In the genomic region with DNA sequence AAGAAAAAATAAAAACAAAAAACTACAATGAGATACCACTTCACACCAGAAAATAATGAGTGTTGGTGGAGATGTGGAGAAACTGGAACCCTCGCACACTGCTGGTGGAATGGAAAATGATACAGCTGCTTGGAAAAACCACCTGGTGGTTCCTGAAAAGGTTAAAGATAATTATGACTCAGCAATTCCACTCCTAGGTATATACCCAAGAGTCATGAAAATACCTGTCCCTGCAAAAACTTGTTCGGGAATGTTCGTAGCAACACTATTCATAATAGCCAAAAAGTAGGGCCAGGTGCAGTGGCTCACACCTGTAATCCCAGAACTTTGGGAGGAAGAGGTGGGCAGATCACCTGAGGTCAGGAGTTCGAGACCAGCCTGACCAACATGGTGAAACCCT, we compare ENCODE assay signal across 1 cellular context.
TF ChIP-seq lines count a peak whose summit lies in the region.

No MANE protein-coding gene starts in this region.

TF ChIP-seq in GM23338, 12 proteins besides CTCF, POLR2A, EP300 and RAD21 (continued from another document):
- TF ChIP-seq ZNF462 (CRISPR knock-in tag; IDR thresholded peaks at IDR 0.05) (no peak), STAT1 (IDR thresholded peaks at IDR 0.05; ENCODE audit: unreplicated experiment) (no peak)
